8 cellular contexts compared by ENCODE assay signal in the genomic region with DNA sequence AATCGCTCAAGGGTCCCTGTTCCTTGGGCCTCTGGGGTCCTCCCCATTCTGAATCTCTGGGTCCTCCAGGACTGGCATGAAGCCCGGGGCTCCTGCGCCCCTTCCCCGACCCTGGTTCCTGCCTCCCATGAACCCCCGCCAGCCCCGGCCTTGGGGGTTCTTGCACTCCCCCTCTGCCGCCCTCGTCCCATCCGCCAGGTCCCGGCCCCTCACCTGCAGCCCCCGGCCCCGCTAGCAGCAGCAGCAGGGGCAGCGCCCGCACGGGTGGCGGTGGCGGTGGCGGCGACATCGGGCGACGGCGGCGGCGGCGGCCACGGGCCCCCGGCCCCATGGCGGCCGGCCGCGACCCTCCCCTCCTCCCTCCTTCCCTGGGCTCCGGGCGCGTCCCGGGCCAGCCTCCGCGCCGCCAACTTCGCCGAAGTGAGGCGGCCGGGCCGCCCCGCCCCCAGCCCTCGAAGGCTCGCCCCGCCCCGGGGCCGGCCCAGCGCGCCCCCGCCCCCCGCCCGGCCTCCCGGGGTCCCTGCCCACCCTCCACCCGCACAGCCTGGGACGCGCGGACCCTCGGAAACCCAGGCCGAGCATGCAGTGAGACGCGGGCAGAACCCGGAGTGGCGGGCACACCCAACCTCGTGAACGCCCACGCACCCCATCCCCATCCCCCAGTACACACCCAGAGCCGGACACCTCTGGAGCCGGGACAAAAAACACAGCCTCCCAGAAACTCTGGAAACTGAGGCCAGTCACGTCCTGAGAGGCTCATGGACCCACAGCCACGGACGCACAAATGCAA. TPM values are rescaled to one million over a fixed set of nuclear protein-coding genes. Genes with fewer than 3 reads are reported as not detected.
A peak's percentile ranks its signal among the peaks of the same experiment; 100 is the strongest.
DNase-seq lines count a peak whose midpoint lies in the region; ATAC-seq, FAIRE-seq and TF ChIP-seq lines count a peak whose summit lies in the region.

Gene NOTCH3 (minus strand): TSS at position 421 of the 790 bp plus-strand sequence. CDS start 90 bp downstream, at position 331.

- no peaks in the 10 kb centered on the region for H3K36me3 ChIP-seq in Loucy (ENCODE audit: insufficient read depth, low read length)

- H3K4me3 Mint-ChIP-seq in nephron progenitor cell = peak within 1 kb of the TSS; percentile 85

- no peak within 1 kb of the TSS for H3K27ac ChIP-seq in AG04450 (ENCODE audit: low read depth, low read length)

- no peak within 1 kb of the TSS for H2AFZ ChIP-seq in Loucy (ENCODE audit: low read length)

- H3K9me3 Mint-ChIP-seq in nephron progenitor cell = no peaks in the 10 kb centered on the region

- no peaks in the 10 kb centered on the region for H3K9me2 ChIP-seq in Loucy (replicated peaks; ENCODE audit: low read depth, low read length)

- CTCF ChIA-PET in AG04450 (lab: Charles Lee) = no interaction called here
- CTCF ChIA-PET in GM10248 (lab: Yijun Ruan, JAX) = no interaction called here

- POLR2A ChIA-PET in AG04450 (lab: Yijun Ruan, JAX) = interaction anchor here (0.6 to 1.6 kb wide), 4 partner anchors 19 to 178 kb away, joined by 3 to 6 read pairs (median 4); no protein-coding TSS in a partner anchor
- POLR2A ChIA-PET in GM10248 (lab: Yijun Ruan, JAX) = no interaction called here

- H3K4me3 ChIP-seq in AG04450 (ENCODE audit: low read depth, low read length) (peak within 1 kb of the TSS; percentile 82), Loucy (ENCODE audit: low read length, poor library complexity, severe bottlenecking) (no peak within 1 kb of the TSS), epithelial cell of proximal tubule (ENCODE audit: low read depth, low read length) (peak within 1 kb of the TSS; percentile 22)

- TF ChIP-seq POLR2A in H54 (IDR thresholded peaks at IDR 0.05; ENCODE audit: low read depth, low read length) = no peak

- peak within 1 kb of the TSS; percentile 13 for H3K4me2 ChIP-seq in Loucy (ENCODE audit: low read depth, low read length, poor library complexity, severe bottlenecking)

- no peaks in the 10 kb centered on the region for H4K20me1 ChIP-seq in Loucy (ENCODE audit: insufficient read depth, low read length, poor library complexity, severe bottlenecking)

- no peak for DNase-seq in AG04450 (ENCODE audit: low read depth, low spot score)
- no peak for DNase-seq in epithelial cell of proximal tubule (ENCODE audit: low read depth)
- peak; percentile 81 for DNase-seq in nephron progenitor cell
- no peak for DNase-seq in GM10248 (ENCODE audit: extremely low spot score)
- no peak for DNase-seq in H54 (ENCODE audit: insufficient read length, low spot score)

- no peaks in the 10 kb centered on the region for H3K79me2 ChIP-seq in Loucy (ENCODE audit: insufficient read depth, low read length)

- no peak within 1 kb of the TSS for H3K27ac Mint-ChIP-seq in nephron progenitor cell

- TF ChIP-seq CTCF in AG04450 (IDR thresholded peaks at IDR 0.05; ENCODE audit: low read depth, low read length) (no peak), Loucy (conservative IDR thresholded peaks at IDR 0.05; ENCODE audit: low read length) (no peak), epithelial cell of proximal tubule (conservative IDR thresholded peaks at IDR 0.05; ENCODE audit: low read depth, low read length) (no peak), nephron progenitor cell (IDR thresholded peaks at IDR 0.05) (no peak), GM10248 (IDR thresholded peaks at IDR 0.05; ENCODE audit: control extremely low read depth, extremely low read depth, low read depth, missing control alignments) (no peak)

- peaks cover 16% of the 10 kb centered on the region for H3K27me3 Mint-ChIP-seq in nephron progenitor cell (ENCODE audit: low read depth, poor library complexity)

- H3K4me1 Mint-ChIP-seq in nephron progenitor cell = peaks cover 24% of the 10 kb centered on the region

- H3K9ac ChIP-seq in Loucy (ENCODE audit: low read depth, low read length, poor library complexity, severe bottlenecking) = no peak within 1 kb of the TSS

- ATAC-seq in GM18511 (IDR thresholded peaks at IDR 0.05; ENCODE audit: unreplicated experiment) (no peak), HG02763 (IDR thresholded peaks at IDR 0.05; ENCODE audit: unreplicated experiment) (no peak)

- H3K9me3 ChIP-seq in AG04450 (ENCODE audit: control insufficient read depth, insufficient read depth, low read length) = no peaks in the 10 kb centered on the region
- H3K9me3 ChIP-seq in Loucy (ENCODE audit: insufficient read depth, low read depth, low read length) = no peaks in the 10 kb centered on the region

- no peak for FAIRE-seq in H54 (lab: Jason Lieb, UNC)

- no peaks in the 10 kb centered on the region for H3F3A ChIP-seq in Loucy (ENCODE audit: low read depth)

- H3K27me3 ChIP-seq in AG04450 (ENCODE audit: control insufficient read depth, insufficient read depth, low read length) = no peaks in the 10 kb centered on the region
- H3K27me3 ChIP-seq in Loucy (ENCODE audit: insufficient read depth, low read length, poor library complexity, severe bottlenecking) = no peaks in the 10 kb centered on the region

- H3K36me3 Mint-ChIP-seq in nephron progenitor cell (ENCODE audit: low read depth) = peaks cover 19% of the 10 kb centered on the region

- peaks cover 10% of the 10 kb centered on the region for H3K4me1 ChIP-seq in Loucy (ENCODE audit: insufficient read depth, low read length, poor library complexity, severe bottlenecking)

RNA-seq across cellular contexts. Expression of gene NOTCH3, which starts in this region (rescaled TPM):
- 8.8 and 10.5 TPM in 2 replicates for polyA plus RNA-seq in AG04450 (2011; rRNA removed)
- 30.6 and 39.4 TPM in 2 replicates for polyA minus RNA-seq in AG04450 (2011; rRNA and poly(A)+ RNA removed)
- total RNA-seq in epithelial cell of proximal tubule = 3.8 and 19.6 TPM in 2 replicates
